ENCODE assay signal across 35 cellular contexts in genomic region chr2:207716061-207716460, GRCh38.
"Had no signal": no experiment of that assay in that cellular context is flagged by ENCODE, and none has a peak within 500 bp of the region (broad histone marks: within the 10 kb centered on the region; RNA-seq: fewer than 3 reads in every experiment).

No MANE protein-coding gene starts in this region.

- H3K4me3 ChIP-seq: MG63 had no signal

- H3K27ac ChIP-seq: KMS-11 had no signal

- DNase-seq: Karpas-422, Kasumi-1, MG63, MM.1S, MV-4-11, NCI-H1048, NCI-H1092, NCI-H1092 treated with DMSO at 0.1 percent for 48 hours, NCI-H1105, NCI-H1105 treated with DMSO at 0.1 percent for 48 hours, NCI-H1417, NCI-H1417 treated with DMSO at 0.1 percent for 48 hours, NCI-H1436, NCI-H1436 treated with DMSO at 0.1 percent for 48 hours, NCI-H146, NCI-H1694, NCI-H1694 treated with DMSO at 0.1 percent for 48 hours, NCI-H187, NCI-H187 treated with DMSO at 0.1 percent for 48 hours, NCI-H1930, NCI-H2029, NCI-H2029 treated with DMSO at 0.1 percent for 48 hours, NCI-H2081, NCI-H2081 treated with DMSO at 0.1 percent for 48 hours, NCI-H2107, NCI-H2171, NCI-H2171 treated with DMSO at 0.1 percent for 48 hours, NCI-H2227 treated with DMSO at 0.1 percent for 48 hours, NCI-H226, NCI-H345, NCI-H446, NCI-H446 treated with DMSO at 0.1 percent for 48 hours, NCI-H510A, NCI-H510A treated with DMSO at 0.1 percent for 48 hours had no signal

- H3K27me3 ChIP-seq: MG63 had no signal

- H3K9me3 ChIP-seq: MG63 had no signal
